Comparison of ENCODE assay signal across 11 cellular contexts in genomic region chr5:27241564-27242257, GRCh38.
DNase-seq lines count a peak whose midpoint lies in the region; ATAC-seq and TF ChIP-seq lines count a peak whose summit lies in the region.
"Had no signal": no experiment of that assay in that cellular context is flagged by ENCODE, and none has a peak within 500 bp of the region (broad histone marks: within the 10 kb centered on the region; RNA-seq: fewer than 3 reads in every experiment).

No MANE protein-coding gene starts in this region.

- peak; percentile 12 for TF ChIP-seq CTCF in foreskin fibroblast (IDR thresholded peaks at IDR 0.05; ENCODE audit: low read depth, low read length)

- H3K4me3 ChIP-seq in foreskin fibroblast (ENCODE audit: low read depth in 1 of 2, low read length in 2 of 2), result no peak overlapping the region

- ATAC-seq in SK-N-SH treated with all-trans-retinoic acid at 6 μM for 48 hours, result peak; percentile 96
- ATAC-seq in GM21447 (IDR thresholded peaks at IDR 0.05; ENCODE audit: unreplicated experiment), result no peak

- DNase-seq in A172 (ENCODE audit: low spot score) (peak; percentile 98), HS-5 (ENCODE audit: low read depth) (peak; percentile 97), foreskin fibroblast (peak; percentile 40 to 65), DMS53 (lab: John Stamatoyannopoulos, UW) (no peak), NCI-H69 (lab: John Stamatoyannopoulos, UW) (no peak), NCI-H1930 (lab: John Stamatoyannopoulos, UW) (no peak)
- DNase-seq: effector memory CD4-positive, alpha-beta T cell; Karpas-422; RPMI8226 had no signal

TF ChIP-seq in SK-N-SH treated with all-trans-retinoic acid at 6 μM for 48 hours, 23 proteins besides CTCF, POLR2A, EP300 and RAD21:
- peak; percentile 98 for TF ChIP-seq POU6F1 (CRISPR knock-in tag; IDR thresholded peaks at IDR 0.05; ENCODE audit: borderline replicate concordance, low read depth)
- TF ChIP-seq GLIS3 (CRISPR knock-in tag; IDR thresholded peaks at IDR 0.05), result no peak
- TF ChIP-seq ISL1 (CRISPR knock-in tag; IDR thresholded peaks at IDR 0.05), result peak; percentile 99
- no peak for TF ChIP-seq PPARA (CRISPR knock-in tag; IDR thresholded peaks at IDR 0.05; ENCODE audit: borderline replicate concordance)
- no peak for TF ChIP-seq ZNF565 (CRISPR knock-in tag; conservative IDR thresholded peaks at IDR 0.05; ENCODE audit: low read depth)
- TF ChIP-seq CSRNP3 (CRISPR knock-in tag; IDR thresholded peaks at IDR 0.05), result 0 out of 2 replicates have a peak, but pooled peaks have one; percentile 45
- TF ChIP-seq SNAI2 (CRISPR knock-in tag; IDR thresholded peaks at IDR 0.05), result no peak
- TF ChIP-seq ZFP30 (CRISPR knock-in tag; IDR thresholded peaks at IDR 0.05), result no peak
- no peak for TF ChIP-seq ZNF8 (CRISPR knock-in tag; IDR thresholded peaks at IDR 0.05)
- peak; percentile 96 for TF ChIP-seq PATZ1 (CRISPR knock-in tag; IDR thresholded peaks at IDR 0.05; ENCODE audit: borderline replicate concordance)
- TF ChIP-seq TSHZ2 (CRISPR knock-in tag; IDR thresholded peaks at IDR 0.05), result no peak
- peak; percentile 84; the same call in 1 of the 2 replicates for TF ChIP-seq CREB5 (CRISPR knock-in tag; IDR thresholded peaks at IDR 0.05; ENCODE audit: low read depth)
- TF ChIP-seq TCF4 (CRISPR knock-in tag; IDR thresholded peaks at IDR 0.05; ENCODE audit: borderline replicate concordance), result no peak; the same call in 1 of the 2 replicates
- TF ChIP-seq ESRRG (CRISPR knock-in tag; IDR thresholded peaks at IDR 0.05), result no peak
- TF ChIP-seq OSR1 (CRISPR knock-in tag; IDR thresholded peaks at IDR 0.05), result no peak
- TF ChIP-seq RARB (CRISPR knock-in tag; IDR thresholded peaks at IDR 0.05), result peak; percentile 95
- no peak for TF ChIP-seq ARNTL (CRISPR knock-in tag; IDR thresholded peaks at IDR 0.05; ENCODE audit: borderline replicate concordance, low read depth)
- TF ChIP-seq CSDC2 (CRISPR knock-in tag; IDR thresholded peaks at IDR 0.05), result no peak
- TF ChIP-seq ZFP3 (CRISPR knock-in tag; IDR thresholded peaks at IDR 0.05), result no peak
- TF ChIP-seq ZNF70 (CRISPR knock-in tag; IDR thresholded peaks at IDR 0.05), result no peak
- TF ChIP-seq BACH2 (CRISPR knock-in tag; IDR thresholded peaks at IDR 0.05; ENCODE audit: borderline replicate concordance), result no peak
- peak; percentile 89 for TF ChIP-seq ZC3H10 (CRISPR knock-in tag; IDR thresholded peaks at IDR 0.05)
- TF ChIP-seq TOX (CRISPR knock-in tag; IDR thresholded peaks at IDR 0.05; ENCODE audit: borderline replicate concordance), result peak; percentile 94

Comparison
In these comparisons a context has a peak if more than half of its experiments do, and no peak if none do; other contexts are left out.
1. DNase-seq: peak in A172 (single experiment), HS-5 (single experiment) and foreskin fibroblast (2 of 2); none in DMS53 (single experiment), NCI-H69 (single experiment) and NCI-H1930 (0 of 2).